9 cellular contexts compared by ENCODE assay signal in genomic region chr17:2416010-2416734, GRCh38.
DNase-seq lines count a peak whose midpoint lies in the region; ATAC-seq and TF ChIP-seq lines count a peak whose summit lies in the region.
"Had no signal": no experiment of that assay in that cellular context is flagged by ENCODE, and none has a peak within 500 bp of the region (broad histone marks: within the 10 kb centered on the region; RNA-seq: fewer than 3 reads in every experiment).

No MANE protein-coding gene starts in this region.

- no peak overlapping the region for H3K4me3 ChIP-seq in WERI-Rb-1 (ENCODE audit: low read depth, low read length)
- H3K4me3 ChIP-seq: BLaER1 had no signal

- no peak for ATAC-seq in HG02840 (IDR thresholded peaks at IDR 0.05; ENCODE audit: low FRiP score, unreplicated experiment)

- no peaks in the 10 kb centered on the region for H3K9me3 ChIP-seq in WERI-Rb-1 (ENCODE audit: severe bottlenecking)
- H3K9me3 ChIP-seq: BLaER1 had no signal

- in situ Hi-C loops in T47D (cut with HindIII; ENCODE audit: low pct_unique_long_range_greater_than_20kb, low sequenced_read_pairs): no loop called here

- peak; percentile 89 for DNase-seq in DMS 273 (lab: John Stamatoyannopoulos, UW; ENCODE audit: unreplicated experiment)
- no peak for DNase-seq in DMS 273 treated with DMSO at 0.1 percent for 48 hours (lab: John Stamatoyannopoulos, UW)
- peak; percentile 26 for DNase-seq in NCI-H2107 (lab: John Stamatoyannopoulos, UW)
- DNase-seq in WERI-Rb-1: peak; percentile 88
- peak; percentile 76 to 81 for DNase-seq in T47D (ENCODE audit: low read depth in 1 of 2, low spot score in 1 of 2)
- DNase-seq in iris pigment epithelial cell (ENCODE audit: low read depth): peak; percentile 82
- DNase-seq in stimulated activated CD4-positive, alpha-beta T cell treated with anti-CD3 and anti-CD28 coated beads, Interleukin-12 subunit alpha, Interleukin-12 subunit beta, amount 100 ng/mL, for 24 hours (ENCODE audit: low read depth in 2 of 2): peak; percentile 67 to 85

- peaks cover 62% of the 10 kb centered on the region for H3K36me3 ChIP-seq in WERI-Rb-1

- no peaks in the 10 kb centered on the region for H3K27me3 ChIP-seq in WERI-Rb-1 (ENCODE audit: insufficient read depth, low read depth, severe bottlenecking)
- H3K27me3 ChIP-seq: BLaER1 had no signal

- peak overlapping the region; percentile 79 for H3K27ac ChIP-seq in WERI-Rb-1
- H3K27ac ChIP-seq: BLaER1 had no signal

- TF ChIP-seq CTCF in WERI-Rb-1 (IDR thresholded peaks at IDR 0.05; ENCODE audit: low read depth, low read length): peak; percentile 85
